ENCODE assay signal across 8 cellular contexts in genomic region chr7:73737491-73738219, GRCh38. TPM values are rescaled to one million over a fixed set of nuclear protein-coding genes. Genes with fewer than 3 reads are reported as not detected.
DNase-seq lines count a peak whose midpoint lies in the region; ATAC-seq and TF ChIP-seq lines count a peak whose summit lies in the region.

No MANE protein-coding gene starts in this region.

- H3K36me3 ChIP-seq in mesodermal cell (ENCODE audit: control insufficient read depth, insufficient read depth, low read length): peaks cover 18% of the 10 kb centered on the region
- H3K36me3 ChIP-seq in urinary bladder (ENCODE audit: insufficient read depth): no peaks in the 10 kb centered on the region

- 89 to 94% methylated on average over 11 to 14 of the region's 17 CpGs for WGBS in mesodermal cell (ENCODE audit: insufficient coverage in 2 of 2), 2 experiments
- WGBS in urinary bladder: 75% methylated on average over 17 of the region's 17 CpGs
- 66 to 70% methylated on average over 12 to 17 of the region's 17 CpGs for WGBS in lower leg skin, 2 donors

- no peak for ATAC-seq in left cardiac atrium
- no peak for ATAC-seq in left ventricle myocardium superior
- ATAC-seq in GM18909 (IDR thresholded peaks at IDR 0.05; ENCODE audit: poor library complexity, unreplicated experiment): no peak
- ATAC-seq in GM21367 (IDR thresholded peaks at IDR 0.05; ENCODE audit: unreplicated experiment): no peak

- DNase-seq in left cardiac atrium (peak; percentile 28), left ventricle myocardium superior (no peak), lower leg skin (ENCODE audit: low spot score in 2 of 2) (no peak)

- H3K27me3 Mint-ChIP-seq in brain: peaks cover 9% of the 10 kb centered on the region

- intact Hi-C loops in left cardiac atrium (cut with DNase I): no loop called here
- intact Hi-C loops in left ventricle myocardium superior (cut with micrococcal nuclease): no loop called here
- intact Hi-C loops in lower leg skin (cut with DNase I; ENCODE audit: low total_unique reads): loop anchor here (5.0 kb wide), 2 partner anchors 105 to 120 kb away; partner anchors contain the start of gene METTL27

- H3K9me3 ChIP-seq in mesodermal cell (ENCODE audit: control insufficient read depth, low read length): no peaks in the 10 kb centered on the region

- peaks cover 7% of the 10 kb centered on the region for H3K4me1 ChIP-seq in mesodermal cell (ENCODE audit: control insufficient read depth, insufficient read depth, low read length, poor library complexity, severe bottlenecking)
- peaks cover 2% of the 10 kb centered on the region for H3K4me1 ChIP-seq in urinary bladder (ENCODE audit: insufficient read depth)

- H3K4me3 ChIP-seq in mesodermal cell (ENCODE audit: extremely low read depth, insufficient read depth, low read length, poor library complexity, severe bottlenecking) (peak overlapping the region; percentile 83), urinary bladder (ENCODE audit: low read depth, low read length) (peak overlapping the region; percentile 63), lower leg skin (ENCODE audit: low read depth, poor library complexity, severe bottlenecking) (no peak overlapping the region)

- TF ChIP-seq POLR2A in lower leg skin (IDR thresholded peaks at IDR 0.05): no peak

- peak overlapping the region; percentile 79 to 96 (median 94) for H3K27ac Mint-ChIP-seq in brain

- peak overlapping the region; percentile 94 to 98 (median 96) for H3K4me3 Mint-ChIP-seq in brain

- peaks cover 7% of the 10 kb centered on the region for H3K36me3 Mint-ChIP-seq in brain

- H3K9me3 Mint-ChIP-seq in brain: no peaks in the 10 kb centered on the region

- TF ChIP-seq CTCF in brain (conservative IDR thresholded peaks at IDR 0.05) (no peak), lower leg skin (IDR thresholded peaks at IDR 0.05) (no peak)

- H3K4me1 Mint-ChIP-seq in brain: peaks cover 32% of the 10 kb centered on the region

- no peak overlapping the region for H3K27ac ChIP-seq in mesodermal cell (ENCODE audit: low read depth, low read length, severe bottlenecking)
- no peak overlapping the region for H3K27ac ChIP-seq in urinary bladder (ENCODE audit: low read depth)

RNA-seq across cellular contexts. Expression of gene ABHD11, which starts 0.9 kb away (rescaled TPM):
- total RNA-seq in left cardiac atrium: 10 to 100 TPM; 22.6 to 27.4 TPM
- total RNA-seq in left ventricle myocardium superior: 24.0 TPM
- polyA plus RNA-seq in brain (ENCODE audit: insufficient read depth, low read depth, low replicate concordance): 34.4 TPM
- 9.3 TPM for polyA plus RNA-seq in mesodermal cell (2013, experiment 1 of 2)
- polyA plus RNA-seq in mesodermal cell (2013, experiment 2 of 2): 9.1 TPM
- 5.8 TPM for total RNA-seq in urinary bladder
- polyA plus RNA-seq in urinary bladder: 22.6 TPM
- 10 to 100 TPM; 24.9 to 29.0 (median 26.3) TPM for total RNA-seq in lower leg skin

RNA-seq across cellular contexts. Expression of gene STX1A, which starts 18.2 kb away (rescaled TPM):
- 1 to 10 TPM; 2.0 to 2.6 TPM for total RNA-seq in left cardiac atrium
- 3.0 TPM for total RNA-seq in left ventricle myocardium superior
- 68.5 TPM for polyA plus RNA-seq in brain (ENCODE audit: insufficient read depth, low read depth, low replicate concordance)
- 15.4 TPM for polyA plus RNA-seq in mesodermal cell (2013, experiment 1 of 2)
- polyA plus RNA-seq in mesodermal cell (2013, experiment 2 of 2): 10.1 TPM
- total RNA-seq in urinary bladder: 9.0 TPM
- 9.8 TPM for polyA plus RNA-seq in urinary bladder
- total RNA-seq in lower leg skin: 1 to 10 TPM; 2.9 to 9.2 (median 4.6) TPM

RNA-seq across cellular contexts. Expression of gene CLDN3, which starts 32.4 kb away (rescaled TPM):
- total RNA-seq in left cardiac atrium: not detected
- not detected for total RNA-seq in left ventricle myocardium superior
- polyA plus RNA-seq in brain (ENCODE audit: insufficient read depth, low read depth, low replicate concordance): 116 TPM
- not detected for polyA plus RNA-seq in mesodermal cell (2013, experiment 1 of 2)
- polyA plus RNA-seq in mesodermal cell (2013, experiment 2 of 2): not detected
- total RNA-seq in urinary bladder: 0.21 TPM
- polyA plus RNA-seq in urinary bladder: 1.6 TPM
- 10 to 100 TPM; 11.8 to 24.3 (median 19.3) TPM for total RNA-seq in lower leg skin

RNA-seq across cellular contexts. Expression of gene BUD23, which starts 54.3 kb away (rescaled TPM):
- 10 to 100 TPM; 70.3 to 72.5 TPM for total RNA-seq in left cardiac atrium
- total RNA-seq in left ventricle myocardium superior: 79.8 TPM
- polyA plus RNA-seq in brain (ENCODE audit: insufficient read depth, low read depth, low replicate concordance): 72.8 TPM
- 67.4 TPM for polyA plus RNA-seq in mesodermal cell (2013, experiment 1 of 2)
- polyA plus RNA-seq in mesodermal cell (2013, experiment 2 of 2): 62.9 TPM
- total RNA-seq in urinary bladder: 22.9 TPM
- polyA plus RNA-seq in urinary bladder: 69.4 TPM
- 10 to 100 TPM; 46.3 to 57.8 (median 53.2) TPM for total RNA-seq in lower leg skin

RNA-seq across cellular contexts. Expression of gene DNAJC30, which starts 54.4 kb away (rescaled TPM):
- total RNA-seq in left cardiac atrium (10 to 100 TPM; 13.6 to 14.3 TPM), left ventricle myocardium superior (13.2 TPM), urinary bladder (2.6 TPM), lower leg skin (1 to 10 TPM; 3.4 to 6.1 (median 4.1) TPM)
- polyA plus RNA-seq in brain (ENCODE audit: insufficient read depth, low read depth, low replicate concordance) (10.5 TPM), urinary bladder (11.4 TPM)
- 3.3 TPM for polyA plus RNA-seq in mesodermal cell (2013, experiment 1 of 2)
- polyA plus RNA-seq in mesodermal cell (2013, experiment 2 of 2): 3.6 TPM

Comparison
In these comparisons a context has a peak if more than half of its experiments do, and no peak if none do; other contexts are left out.
1. RNA of gene CLDN3, which starts 32.4 kb away (total RNA-seq): 11.8 to 24.3 TPM in lower leg skin; 0.21 TPM in urinary bladder (single experiment), not detected in left cardiac atrium and not detected in left ventricle myocardium superior (single experiment); every median in the first group is over 10 times any median in the second.